In the genomic region with DNA sequence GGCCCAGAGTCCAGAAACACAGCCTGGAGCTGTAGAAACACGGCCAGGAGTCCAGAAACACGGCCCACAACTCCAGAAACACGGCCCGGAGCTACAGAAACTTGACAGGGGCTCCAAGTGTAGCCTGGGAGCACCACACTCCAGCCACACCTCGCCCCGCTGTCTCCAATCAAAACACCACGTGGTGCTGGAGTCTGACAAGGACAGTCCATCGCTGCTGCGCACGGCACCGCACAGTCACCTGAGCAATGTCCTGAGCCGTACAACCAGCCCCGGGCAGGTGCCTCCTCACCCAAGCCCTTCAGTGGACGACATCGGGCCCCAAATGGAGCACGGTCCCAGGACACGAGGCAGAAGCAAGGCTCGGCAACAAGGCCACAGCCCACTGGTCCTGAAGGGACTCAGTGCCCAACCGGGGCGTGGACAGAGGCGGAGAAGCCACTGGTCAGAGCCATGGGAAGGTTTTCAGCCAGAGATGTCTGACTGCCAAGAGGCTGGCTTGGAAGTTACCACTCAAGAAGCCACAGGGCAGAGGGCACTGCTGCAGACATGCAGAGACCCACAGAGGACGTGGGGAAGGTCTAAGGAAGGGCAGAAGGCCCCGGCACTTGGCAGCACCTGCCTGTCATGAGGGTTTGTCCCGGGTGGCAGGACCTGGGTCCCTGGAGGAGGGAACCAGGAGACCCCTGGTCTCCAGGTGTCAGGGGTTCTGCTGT, we compare ENCODE assay signal across 1 cellular context.
TF ChIP-seq lines count a peak whose summit lies in the region.

No MANE protein-coding gene starts in this region.

TF ChIP-seq in SK-N-SH, 30 proteins besides CTCF, POLR2A, EP300 and RAD21 (continued from another document):
- TF ChIP-seq ELF1 (IDR thresholded peaks at IDR 0.05) (no peak), SIN3A (IDR thresholded peaks at IDR 0.05; ENCODE audit: borderline replicate concordance, low read depth, low read length) (no peak), TCF12 (IDR thresholded peaks at IDR 0.05) (no peak), NRF1 (IDR thresholded peaks at IDR 0.05; ENCODE audit: low read depth, low read length) (no peak)
- TF ChIP-seq, protein P1, sequence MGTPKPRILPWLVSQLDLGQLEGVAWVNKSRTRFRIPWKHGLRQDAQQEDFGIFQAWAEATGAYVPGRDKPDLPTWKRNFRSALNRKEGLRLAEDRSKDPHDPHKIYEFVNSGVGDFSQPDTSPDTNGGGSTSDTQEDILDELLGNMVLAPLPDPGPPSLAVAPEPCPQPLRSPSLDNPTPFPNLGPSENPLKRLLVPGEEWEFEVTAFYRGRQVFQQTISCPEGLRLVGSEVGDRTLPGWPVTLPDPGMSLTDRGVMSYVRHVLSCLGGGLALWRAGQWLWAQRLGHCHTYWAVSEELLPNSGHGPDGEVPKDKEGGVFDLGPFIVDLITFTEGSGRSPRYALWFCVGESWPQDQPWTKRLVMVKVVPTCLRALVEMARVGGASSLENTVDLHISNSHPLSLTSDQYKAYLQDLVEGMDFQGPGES (IDR thresholded peaks at IDR 0.05; ENCODE audit: low read depth, low read length): no peak
- TF ChIP-seq, protein P2, sequence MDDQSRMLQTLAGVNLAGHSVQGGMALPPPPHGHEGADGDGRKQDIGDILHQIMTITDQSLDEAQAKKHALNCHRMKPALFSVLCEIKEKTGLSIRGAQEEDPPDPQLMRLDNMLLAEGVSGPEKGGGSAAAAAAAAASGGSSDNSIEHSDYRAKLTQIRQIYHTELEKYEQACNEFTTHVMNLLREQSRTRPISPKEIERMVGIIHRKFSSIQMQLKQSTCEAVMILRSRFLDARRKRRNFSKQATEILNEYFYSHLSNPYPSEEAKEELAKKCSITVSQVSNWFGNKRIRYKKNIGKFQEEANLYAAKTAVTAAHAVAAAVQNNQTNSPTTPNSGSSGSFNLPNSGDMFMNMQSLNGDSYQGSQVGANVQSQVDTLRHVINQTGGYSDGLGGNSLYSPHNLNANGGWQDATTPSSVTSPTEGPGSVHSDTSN (IDR thresholded peaks at IDR 0.05): no peak
